In the genomic region with DNA sequence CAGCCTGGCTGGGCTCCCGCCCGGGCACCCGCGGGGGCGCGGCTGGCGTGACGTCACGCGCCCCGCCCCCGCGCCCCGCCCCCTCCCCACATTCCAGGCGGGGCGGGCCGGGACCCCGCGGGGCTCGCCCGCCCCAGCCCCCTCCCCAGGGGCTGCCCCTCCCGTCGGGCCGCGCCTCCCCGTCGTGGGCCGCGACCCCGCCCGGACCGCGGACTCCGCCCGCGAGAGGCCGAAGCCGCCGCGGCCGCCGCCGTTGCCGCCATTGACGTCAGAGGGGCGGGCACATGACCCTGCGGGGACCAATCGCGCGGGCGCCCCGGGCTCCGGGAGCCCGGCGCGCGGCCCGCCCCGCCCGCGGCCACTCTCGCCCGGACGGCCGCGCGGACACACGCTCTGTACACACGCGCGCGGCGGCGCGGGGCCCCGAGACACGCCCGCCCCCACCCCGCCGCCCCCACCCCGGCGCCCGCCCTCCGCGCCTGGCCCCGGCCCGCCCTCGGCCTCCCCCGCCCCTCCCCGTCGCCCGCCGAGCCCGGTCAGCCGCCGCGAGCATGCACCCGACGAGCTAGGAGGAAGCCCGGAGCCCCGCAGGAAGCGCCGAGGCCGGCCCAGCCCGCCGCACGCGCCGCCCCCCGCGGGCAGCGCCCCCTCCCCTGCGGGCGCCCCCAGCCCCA, we compare ENCODE assay signal across 8 cellular contexts. TPM values are rescaled to one million over a fixed set of nuclear protein-coding genes. Genes with fewer than 3 reads are reported as not detected.
DNase-seq lines count a peak whose midpoint lies in the region; ATAC-seq and TF ChIP-seq lines count a peak whose summit lies in the region.

A gene (plus strand): TSS at position 361 of the 674 bp plus-strand sequence.

- peak within 1 kb of the TSS; percentile 83 for H3K4me3 ChIP-seq in ovary
- peak within 1 kb of the TSS; percentile 89 for H3K4me3 ChIP-seq in thymus (ENCODE audit: low read length)

- POLR2A ChIA-PET in activated naive CD8-positive, alpha-beta T cell treated with anti-CD3 and anti-CD28 coated beads, Interleukin-2, amount 10 ng/mL, durations not matched to agents 7 days and 5 days (lab: Charles Lee) = interaction anchor here (2.1 to 3.1 kb wide), 3 partner anchors 25 to 77 kb away, joined by 7 to 24 read pairs (median 11); no protein-coding TSS in a partner anchor

- no peak for TF ChIP-seq POLR2A in ovary (IDR thresholded peaks at IDR 0.05)

- ATAC-seq in GM21528 (IDR thresholded peaks at IDR 0.05; ENCODE audit: low FRiP score, unreplicated experiment) = peak; percentile 86
- peak; percentile 82 for ATAC-seq in activated naive CD8-positive, alpha-beta T cell treated with anti-CD3 and anti-CD28 coated beads, Interleukin-2, amount 10 ng/mL, durations not matched to agents 7 days and 5 days (ENCODE audit: low read depth)

- no peak for TF ChIP-seq RAD21 in Ishikawa (IDR thresholded peaks at IDR 0.05; ENCODE audit: low read depth)

- no peak for TF ChIP-seq CTCF in ovary (IDR thresholded peaks at IDR 0.05)

- H3K4me1 ChIP-seq in ovary (ENCODE audit: insufficient read depth) (peaks cover 14% of the 10 kb centered on the region), thymus (ENCODE audit: control insufficient read depth, insufficient read depth, low read length) (peaks cover 22% of the 10 kb centered on the region)

- no peaks in the 10 kb centered on the region for H3K9me3 Mint-ChIP-seq in activated naive CD8-positive, alpha-beta T cell treated with anti-CD3 and anti-CD28 coated beads, Interleukin-2, amount 10 ng/mL, durations not matched to agents 7 days and 5 days

- H3K27me3 ChIP-seq in ovary (no peaks in the 10 kb centered on the region), thymus (ENCODE audit: control insufficient read depth, insufficient read depth) (no peaks in the 10 kb centered on the region)

- WGBS in ovary, 3 donors = 0 to 1% (median 0%) methylated on average over 26 to 95 of the region's 114 CpGs
- under 1% methylated on average over 113 of the region's 114 CpGs for WGBS in thymus

- H3K27me3 Mint-ChIP-seq in activated naive CD8-positive, alpha-beta T cell treated with anti-CD3 and anti-CD28 coated beads, Interleukin-2, amount 10 ng/mL, durations not matched to agents 7 days and 5 days = peaks cover 36% of the 10 kb centered on the region

- peaks cover 12% of the 10 kb centered on the region for H3K36me3 Mint-ChIP-seq in activated naive CD8-positive, alpha-beta T cell treated with anti-CD3 and anti-CD28 coated beads, Interleukin-2, amount 10 ng/mL, durations not matched to agents 7 days and 5 days

- H3K4me3 Mint-ChIP-seq in activated naive CD8-positive, alpha-beta T cell treated with anti-CD3 and anti-CD28 coated beads, Interleukin-2, amount 10 ng/mL, durations not matched to agents 7 days and 5 days = peak within 1 kb of the TSS; percentile 91

- TF ChIP-seq EP300 in Ishikawa (IDR thresholded peaks at IDR 0.05; ENCODE audit: borderline replicate concordance) = no peak
- no peak for TF ChIP-seq EP300 in ovary (IDR thresholded peaks at IDR 0.05)

- peak within 1 kb of the TSS; percentile 90 for H3K27ac Mint-ChIP-seq in activated naive CD8-positive, alpha-beta T cell treated with anti-CD3 and anti-CD28 coated beads, Interleukin-2, amount 10 ng/mL, durations not matched to agents 7 days and 5 days

- peak within 1 kb of the TSS; percentile 83 to 96 for H3K27ac ChIP-seq in ovary
- H3K27ac ChIP-seq in thymus (ENCODE audit: low read depth) = peak within 1 kb of the TSS; percentile 75

- intact Hi-C loops in head of caudate nucleus (cut with DNase I) = no loop called here
- intact Hi-C loops in ovary (cut with DNase I) = no loop called here

- H3K4me1 Mint-ChIP-seq in activated naive CD8-positive, alpha-beta T cell treated with anti-CD3 and anti-CD28 coated beads, Interleukin-2, amount 10 ng/mL, durations not matched to agents 7 days and 5 days = peaks cover 36% of the 10 kb centered on the region

- peak; percentile 85 for DNase-seq in Daoy (ENCODE audit: low read depth)
- peak; percentile 37 to 58 for DNase-seq in SW 1271 (lab: John Stamatoyannopoulos, UW)
- DNase-seq in activated naive CD8-positive, alpha-beta T cell treated with anti-CD3 and anti-CD28 coated beads, Interleukin-2, amount 10 ng/mL, durations not matched to agents 7 days and 5 days = peak; percentile 91
- DNase-seq in head of caudate nucleus = peak in 40 of 42 donors; percentile 58 to 90 (median 80)
- peak; percentile 87 to 93 (median 92) for DNase-seq in ovary

- H3K9me3 ChIP-seq in ovary (no peaks in the 10 kb centered on the region), thymus (ENCODE audit: control insufficient read depth) (no peaks in the 10 kb centered on the region)

- no peaks in the 10 kb centered on the region for H3K36me3 ChIP-seq in ovary
- no peaks in the 10 kb centered on the region for H3K36me3 ChIP-seq in thymus (ENCODE audit: control insufficient read depth, insufficient read depth)

TF ChIP-seq in Ishikawa, 13 proteins besides CTCF, POLR2A, EP300 and RAD21:
- TF ChIP-seq, protein P1, sequence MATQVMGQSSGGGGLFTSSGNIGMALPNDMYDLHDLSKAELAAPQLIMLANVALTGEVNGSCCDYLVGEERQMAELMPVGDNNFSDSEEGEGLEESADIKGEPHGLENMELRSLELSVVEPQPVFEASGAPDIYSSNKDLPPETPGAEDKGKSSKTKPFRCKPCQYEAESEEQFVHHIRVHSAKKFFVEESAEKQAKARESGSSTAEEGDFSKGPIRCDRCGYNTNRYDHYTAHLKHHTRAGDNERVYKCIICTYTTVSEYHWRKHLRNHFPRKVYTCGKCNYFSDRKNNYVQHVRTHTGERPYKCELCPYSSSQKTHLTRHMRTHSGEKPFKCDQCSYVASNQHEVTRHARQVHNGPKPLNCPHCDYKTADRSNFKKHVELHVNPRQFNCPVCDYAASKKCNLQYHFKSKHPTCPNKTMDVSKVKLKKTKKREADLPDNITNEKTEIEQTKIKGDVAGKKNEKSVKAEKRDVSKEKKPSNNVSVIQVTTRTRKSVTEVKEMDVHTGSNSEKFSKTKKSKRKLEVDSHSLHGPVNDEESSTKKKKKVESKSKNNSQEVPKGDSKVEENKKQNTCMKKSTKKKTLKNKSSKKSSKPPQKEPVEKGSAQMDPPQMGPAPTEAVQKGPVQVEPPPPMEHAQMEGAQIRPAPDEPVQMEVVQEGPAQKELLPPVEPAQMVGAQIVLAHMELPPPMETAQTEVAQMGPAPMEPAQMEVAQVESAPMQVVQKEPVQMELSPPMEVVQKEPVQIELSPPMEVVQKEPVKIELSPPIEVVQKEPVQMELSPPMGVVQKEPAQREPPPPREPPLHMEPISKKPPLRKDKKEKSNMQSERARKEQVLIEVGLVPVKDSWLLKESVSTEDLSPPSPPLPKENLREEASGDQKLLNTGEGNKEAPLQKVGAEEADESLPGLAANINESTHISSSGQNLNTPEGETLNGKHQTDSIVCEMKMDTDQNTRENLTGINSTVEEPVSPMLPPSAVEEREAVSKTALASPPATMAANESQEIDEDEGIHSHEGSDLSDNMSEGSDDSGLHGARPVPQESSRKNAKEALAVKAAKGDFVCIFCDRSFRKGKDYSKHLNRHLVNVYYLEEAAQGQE (IDR thresholded peaks at IDR 0.05; ENCODE audit: low read depth) = no peak
- TF ChIP-seq CREB1 (IDR thresholded peaks at IDR 0.05; ENCODE audit: low read depth) (0 out of 2 replicates have a peak, but pooled peaks have one; percentile 35), YY1 (IDR thresholded peaks at IDR 0.05; ENCODE audit: low read depth) (no peak), NFIC (IDR thresholded peaks at IDR 0.05) (no peak), FOXM1 (IDR thresholded peaks at IDR 0.05; ENCODE audit: borderline replicate concordance, low read depth) (no peak), TCF12 (IDR thresholded peaks at IDR 0.05; ENCODE audit: low read depth) (no peak), CEBPB (IDR thresholded peaks at IDR 0.05) (no peak), EGR1 (IDR thresholded peaks at IDR 0.05) (no peak), TAF1 (IDR thresholded peaks at IDR 0.05; ENCODE audit: low read depth) (no peak; the same call in 1 of the 2 replicates), ZBTB7A (IDR thresholded peaks at IDR 0.05; ENCODE audit: low read depth) (peak; percentile 40; the same call in 1 of the 2 replicates), TEAD4 (IDR thresholded peaks at IDR 0.05) (no peak)
- TF ChIP-seq, protein P2, sequence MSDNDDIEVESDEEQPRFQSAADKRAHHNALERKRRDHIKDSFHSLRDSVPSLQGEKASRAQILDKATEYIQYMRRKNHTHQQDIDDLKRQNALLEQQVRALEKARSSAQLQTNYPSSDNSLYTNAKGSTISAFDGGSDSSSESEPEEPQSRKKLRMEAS (IDR thresholded peaks at IDR 0.05) = no peak
- TF ChIP-seq, protein P3, sequence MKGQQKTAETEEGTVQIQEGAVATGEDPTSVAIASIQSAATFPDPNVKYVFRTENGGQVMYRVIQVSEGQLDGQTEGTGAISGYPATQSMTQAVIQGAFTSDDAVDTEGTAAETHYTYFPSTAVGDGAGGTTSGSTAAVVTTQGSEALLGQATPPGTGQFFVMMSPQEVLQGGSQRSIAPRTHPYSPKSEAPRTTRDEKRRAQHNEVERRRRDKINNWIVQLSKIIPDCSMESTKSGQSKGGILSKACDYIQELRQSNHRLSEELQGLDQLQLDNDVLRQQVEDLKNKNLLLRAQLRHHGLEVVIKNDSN (IDR thresholded peaks at IDR 0.05) = peak; percentile 86

RNA-seq across cellular contexts. Expression of the gene that starts here (rescaled TPM):
- 5.6 and 6.9 TPM in 2 replicates for total RNA-seq in Daoy (2014; rRNA removed; shearing (Covaris generic))
- 10 to 100 TPM; 65.4 to 76.7 TPM for total RNA-seq in activated naive CD8-positive, alpha-beta T cell treated with anti-CD3 and anti-CD28 coated beads, Interleukin-2, amount 10 ng/mL, durations not matched to agents 7 days and 5 days
- 10 to 100 TPM; 19.4 to 68.2 (median 38.7) TPM for total RNA-seq in ovary
- polyA plus RNA-seq in ovary (10 to 100 TPM; 28.6 to 37.8 TPM), thymus (19.4 TPM)

Comparison
In these comparisons a context has a peak if more than half of its experiments do, and no peak if none do; other contexts are left out.
1. Peak in every context shown above with its lines: DNase-seq, ATAC-seq, H3K4me3 ChIP-seq and H3K27ac ChIP-seq.